1 cellular context compared by ENCODE assay signal in genomic region chr12:49489154-49489553, GRCh38.
TF ChIP-seq lines count a peak whose summit lies in the region.

No MANE protein-coding gene starts in this region.

TF ChIP-seq in endothelial cell of umbilical vein, 7 proteins besides CTCF, POLR2A, EP300 and RAD21:
- no peak for TF ChIP-seq GATA2 (IDR thresholded peaks at IDR 0.05; ENCODE audit: insufficient read depth, insufficient read length, low read depth, low read length)
- no peak for TF ChIP-seq MAX (IDR thresholded peaks at IDR 0.05; ENCODE audit: insufficient read depth, insufficient read length)
- TF ChIP-seq JUN (IDR thresholded peaks at IDR 0.05; ENCODE audit: borderline replicate concordance, insufficient read depth, insufficient read length, low read depth), result no peak
- no peak for TF ChIP-seq POLR2AphosphoS5 (IDR thresholded peaks at IDR 0.05; ENCODE audit: insufficient read depth, low read depth, low read length)
- TF ChIP-seq FOS (IDR thresholded peaks at IDR 0.05; ENCODE audit: borderline replicate concordance, insufficient read depth, low read length), result no peak
- TF ChIP-seq MYC (IDR thresholded peaks at IDR 0.05; ENCODE audit: low read depth, low read length), result no peak
- TF ChIP-seq EZH2 (IDR thresholded peaks at IDR 0.05; ENCODE audit: borderline replicate concordance, low read depth, low read length, severe bottlenecking), result no peak
